Comparison of ENCODE assay signal across 8 cellular contexts in genomic region chr16:53054670-53055485, GRCh38. TPM values are rescaled to one million over a fixed set of nuclear protein-coding genes. Genes with fewer than 3 reads are reported as not detected.
DNase-seq lines count a peak whose midpoint lies in the region; ATAC-seq, FAIRE-seq and TF ChIP-seq lines count a peak whose summit lies in the region.

TSS of gene CHD9 (plus strand) at chr16:53054991. CDS start at chr16:53156090, 101,099 bp downstream.

- no peaks in the 10 kb centered on the region for H3K27me3 ChIP-seq in iPS-20b (ENCODE audit: insufficient read depth, low read length)
- H3K27me3 ChIP-seq in small intestine (ENCODE audit: control insufficient read depth in 2 of 2, insufficient read depth in 2 of 2, low read length in 2 of 2): no peaks in the 10 kb centered on the region

- WGBS in small intestine, 3 donors: 1% methylated on average over 50 to 62 of the region's 62 CpGs

- in situ Hi-C loops in ACHN (cut with HindIII; ENCODE audit: low pct_ligation_motif_present, low pct_unique_long_range_greater_than_20kb, low sequenced_read_pairs) (no loop called here), T47D (cut with HindIII; ENCODE audit: low pct_unique_long_range_greater_than_20kb, low sequenced_read_pairs) (no loop called here)

- H3K36me3 ChIP-seq in iPS-20b (ENCODE audit: insufficient read depth, low read depth, low read length) (no peaks in the 10 kb centered on the region), small intestine (ENCODE audit: control insufficient read depth in 2 of 2, insufficient read depth in 2 of 2, low read length in 2 of 2) (no peaks in the 10 kb centered on the region)

- H3K4me3 ChIP-seq in iPS-20b (ENCODE audit: low read length) (peak within 1 kb of the TSS; percentile 79), small intestine (ENCODE audit: low read depth in 1 of 2, low read length in 2 of 2) (peak within 1 kb of the TSS; percentile 62 to 78)

- TF ChIP-seq CTCF in VCaP (conservative IDR thresholded peaks at IDR 0.05): peak; percentile 94

- ATAC-seq in GM18867 (IDR thresholded peaks at IDR 0.05; ENCODE audit: unreplicated experiment) (peak; percentile 84), HG03108 (IDR thresholded peaks at IDR 0.05; ENCODE audit: unreplicated experiment) (peak; percentile 76)

- H3K27ac ChIP-seq in VCaP (peak within 1 kb of the TSS; percentile 88), iPS-20b (ENCODE audit: low read length) (peak within 1 kb of the TSS; percentile 70), small intestine (ENCODE audit: low read depth in 1 of 2, low read length in 1 of 2) (peak within 1 kb of the TSS; percentile 84 to 89)

- DNase-seq in ACHN (peak; percentile 92), NCI-H2171 treated with DMSO at 0.1 percent for 48 hours (lab: John Stamatoyannopoulos, UW) (peak; percentile 94), T47D (ENCODE audit: low read depth in 1 of 2, low spot score in 1 of 2) (peak; percentile 51 to 89), small intestine (peak; percentile 89)

- no peaks in the 10 kb centered on the region for H3K9me3 ChIP-seq in iPS-20b (ENCODE audit: insufficient read depth, low read depth, low read length)
- H3K9me3 ChIP-seq in small intestine (ENCODE audit: control insufficient read depth, low read depth): no peaks in the 10 kb centered on the region

- no peak for FAIRE-seq in small intestine (lab: Jason Lieb, UNC)

- H3K4me1 ChIP-seq in iPS-20b (ENCODE audit: insufficient read depth, low read length): peaks cover 8% of the 10 kb centered on the region; the same call in 1 of the 2 replicates
- H3K4me1 ChIP-seq in small intestine (ENCODE audit: control insufficient read depth in 2 of 2, insufficient read depth in 1 of 2, low read depth in 1 of 2, low read length in 1 of 2): peaks cover 0 to 5% of the 10 kb centered on the region in 2 donors

- H3K9ac ChIP-seq in iPS-20b (ENCODE audit: low read depth, low read length): peak within 1 kb of the TSS; percentile 87; the same call in 1 of the 2 replicates

RNA-seq across cellular contexts. Expression of gene CHD9, which starts in this region (rescaled TPM):
- polyA plus RNA-seq in small intestine: 10 to 100 TPM in 2 of 3 donors, 1 to 10 TPM in 1; 7.6 to 12.1 (median 10.3) TPM

Comparison
In these comparisons a context has a peak if more than half of its experiments do, and no peak if none do; other contexts are left out.
1. Peak in every context shown above with its lines: DNase-seq, ATAC-seq, H3K4me3 ChIP-seq and H3K27ac ChIP-seq.